In the genomic region with DNA sequence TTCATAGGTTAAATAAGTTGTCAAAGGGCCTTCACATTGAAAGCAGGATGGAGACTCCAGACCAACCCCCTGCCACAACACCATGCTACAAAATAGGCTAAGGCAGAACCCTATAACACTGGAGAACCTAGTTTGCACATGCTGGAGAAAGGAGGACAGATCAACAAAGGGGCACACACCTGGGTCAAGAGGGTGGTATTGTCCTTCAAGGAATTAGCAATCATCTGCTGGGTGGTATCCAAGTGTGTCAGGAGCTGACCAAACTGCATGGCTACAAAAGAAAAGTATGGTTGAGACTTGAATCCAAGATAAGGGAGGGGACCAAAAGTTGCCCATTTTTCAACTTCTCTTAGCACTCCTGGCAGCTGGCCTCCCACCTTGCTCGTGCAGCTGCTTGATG, we compare ENCODE assay signal across 22 cellular contexts. TPM values are rescaled to one million over a fixed set of nuclear protein-coding genes. Genes with fewer than 3 reads are reported as not detected.
DNase-seq lines count a peak whose midpoint lies in the region; ATAC-seq and TF ChIP-seq lines count a peak whose summit lies in the region.
"Had no signal": no experiment of that assay in that cellular context is flagged by ENCODE, and none has a peak within 500 bp of the region (broad histone marks: within the 10 kb centered on the region; RNA-seq: fewer than 3 reads in every experiment).

No MANE protein-coding gene starts in this region.

- H3K4me1 Mint-ChIP-seq in glutamatergic neuron (ENCODE audit: low read depth, unreplicated experiment) = peaks cover 30% of the 10 kb centered on the region
- peaks cover 4 to 9% of the 10 kb centered on the region in 2 donors for H3K4me1 Mint-ChIP-seq in effector memory CD8-positive, alpha-beta T cell (ENCODE audit: low read depth in 2 of 2)

- H3K4me1 ChIP-seq in cardiac muscle cell (ENCODE audit: low read depth) = no peaks in the 10 kb centered on the region
- H3K4me1 ChIP-seq in HCT116 (ENCODE audit: control insufficient read depth in 1 of 2, insufficient read depth in 2 of 2, low read length in 2 of 2) = no peaks in the 10 kb centered on the region
- H3K4me1 ChIP-seq: BE2C, Caco-2, HAP-1, SJSA1 had no signal

- TF ChIP-seq CTCF in cardiac muscle cell (IDR thresholded peaks at IDR 0.05; ENCODE audit: low read depth, low read length) (no peak), HCT116 (IDR thresholded peaks at IDR 0.05 in 2 of 3, conservative IDR thresholded peaks at IDR 0.05 in 1 of 3; ENCODE audit: borderline replicate concordance in 1 of 3, insufficient read depth in 1 of 3, low read depth in 2 of 3, low read length in 2 of 3) (no peak), glutamatergic neuron (IDR thresholded peaks at IDR 0.05; ENCODE audit: partially characterized antibody, unreplicated experiment) (no peak)

- no peaks in the 10 kb centered on the region for H3K9me2 ChIP-seq in HCT116 (ENCODE audit: insufficient read depth)

- no peak overlapping the region for H3K4me3 Mint-ChIP-seq in glutamatergic neuron (ENCODE audit: unreplicated experiment)
- no peak overlapping the region for H3K4me3 Mint-ChIP-seq in effector memory CD8-positive, alpha-beta T cell

- ATAC-seq in HCT116 = 0 out of 2 replicates have a peak, but pooled peaks have one; percentile 5
- ATAC-seq in effector memory CD8-positive, alpha-beta T cell (replicated peaks) = no peak
- ATAC-seq: GM12878, Right ventricle myocardium inferior had no signal

- peaks cover 8% of the 10 kb centered on the region for H3K36me3 Mint-ChIP-seq in glutamatergic neuron (ENCODE audit: unreplicated experiment)
- H3K36me3 Mint-ChIP-seq in effector memory CD8-positive, alpha-beta T cell (ENCODE audit: insufficient read depth) = peaks cover 59% of the 10 kb centered on the region

- RAD21 ChIA-PET in HCT116 (lab: Charles Lee; ENCODE audit: low non-redundant PET in 1 of 2, low total read pairs in 2 of 2, uncharacterized antibody in 2 of 2, unreplicated experiment in 2 of 2) = no interaction called here

- H2AFZ ChIP-seq in HCT116 (ENCODE audit: low read depth, low read length, poor library complexity, severe bottlenecking) = no peak overlapping the region
- H2AFZ ChIP-seq: GM23248 had no signal

- TF ChIP-seq RAD21 in HCT116 (IDR thresholded peaks at IDR 0.05; ENCODE audit: low read depth) = no peak

- peaks cover 6% of the 10 kb centered on the region for H3K27me3 Mint-ChIP-seq in glutamatergic neuron (ENCODE audit: unreplicated experiment)
- H3K27me3 Mint-ChIP-seq in effector memory CD8-positive, alpha-beta T cell = no peaks in the 10 kb centered on the region
- H3K27me3 Mint-ChIP-seq: CD4-positive, CD25-positive, alpha-beta regulatory T cell had no signal

- intact Hi-C loops in cardiac septum (cut with DNase I) = no loop called here
- intact Hi-C loops in HCT116 (cut with micrococcal nuclease) = no loop called here
- intact Hi-C loops in head of caudate nucleus (cut with DNase I) = no loop called here

- H3K9ac ChIP-seq in HCT116 (ENCODE audit: low read length) = no peak overlapping the region
- H3K9ac ChIP-seq: GM23248 had no signal

- peak overlapping the region; percentile 87 for H3K27ac Mint-ChIP-seq in glutamatergic neuron (ENCODE audit: unreplicated experiment)
- no peak overlapping the region for H3K27ac Mint-ChIP-seq in effector memory CD8-positive, alpha-beta T cell

- H3K36me3 ChIP-seq in cardiac muscle cell (peaks cover 68% of the 10 kb centered on the region), HCT116 (ENCODE audit: control insufficient read depth in 1 of 2, insufficient read depth in 2 of 2, low read length in 2 of 2) (peaks cover 42 to 44% of the 10 kb centered on the region in 2 experiments; a peak in 3 of 4 replicates)

- H3K27ac ChIP-seq in cardiac muscle cell = peak overlapping the region; percentile 13
- no peak overlapping the region for H3K27ac ChIP-seq in HCT116 (ENCODE audit: low read depth, low read length)
- H3K27ac ChIP-seq: GM23248, SJSA1 had no signal

- H3K9me3 Mint-ChIP-seq in glutamatergic neuron (ENCODE audit: unreplicated experiment) = peaks cover 13% of the 10 kb centered on the region
- H3K9me3 Mint-ChIP-seq in effector memory CD8-positive, alpha-beta T cell = no peaks in the 10 kb centered on the region
- H3K9me3 Mint-ChIP-seq: CD4-positive, CD25-positive, alpha-beta regulatory T cell had no signal

- H3K27me3 ChIP-seq in cardiac muscle cell (no peaks in the 10 kb centered on the region), HCT116 (ENCODE audit: insufficient read depth, low read length) (no peaks in the 10 kb centered on the region)
- H3K27me3 ChIP-seq: BE2C, SJSA1 had no signal

- BruUV-seq in HCT116 (replicated peaks; lab: Mats Ljungman, UMichigan) = no TSS peak

- no peak overlapping the region for H3K4me3 ChIP-seq in cardiac muscle cell
- no peak overlapping the region for H3K4me3 ChIP-seq in HCT116 (replicated peaks in 1 of 2; ENCODE audit: low read depth in 1 of 2, low read length in 2 of 2)
- H3K4me3 ChIP-seq: GM12878, GM23248, HAP-1, SJSA1 had no signal

- no peak overlapping the region for H3K4me2 ChIP-seq in HCT116 (ENCODE audit: low read length)

- no peak for DNase-seq in cardiac muscle cell (ENCODE audit: low read depth in 1 of 2, low spot score in 1 of 2)
- DNase-seq in cardiac septum (ENCODE audit: low spot score) = no peak
- DNase-seq in HCT116 (ENCODE audit: low read depth, low spot score) = no peak
- no peak for DNase-seq in glutamatergic neuron
- DNase-seq in MV-4-11 (lab: John Stamatoyannopoulos, UW) = no peak
- no peak for DNase-seq in effector memory CD8-positive, alpha-beta T cell
- DNase-seq in head of caudate nucleus = no peak
- DNase-seq: BE2C; Caco-2; CD4-positive, CD25-positive, alpha-beta regulatory T cell; DND-41; GM23248; IMR-90; NCI-H1105 treated with DMSO at 0.1 percent for 48 hours; NCI-H2081; NCI-H2171 treated with DMSO at 0.1 percent for 48 hours; NCI-H524 treated with DMSO at 0.1 percent for 48 hours; NCI-H82 had no signal

- no peaks in the 10 kb centered on the region for H4K20me1 ChIP-seq in HCT116 (ENCODE audit: insufficient read depth)

- no peak for TF ChIP-seq POLR2A in HCT116 (IDR thresholded peaks at IDR 0.05; ENCODE audit: borderline replicate concordance, extremely low read depth, insufficient read depth, insufficient read length)

- POLR2A ChIA-PET in HCT116 (lab: Charles Lee) = interaction anchor here (0.8 to 2.6 kb wide), 3 partner anchors 11 to 45 kb away, joined by 3 to 8 read pairs (median 3); a partner anchor contains a TSS

- H3K79me2 ChIP-seq in HCT116 (ENCODE audit: insufficient read depth, low read length) = no peaks in the 10 kb centered on the region

- no peaks in the 10 kb centered on the region for H3K9me3 ChIP-seq in cardiac muscle cell (ENCODE audit: low read depth)
- H3K9me3 ChIP-seq in HCT116 (ENCODE audit: control insufficient read depth in 1 of 2, insufficient read depth in 1 of 2, low read depth in 1 of 2, low read length in 2 of 2) = no peaks in the 10 kb centered on the region
- H3K9me3 ChIP-seq: BE2C, Caco-2, HAP-1, SJSA1 had no signal

- CTCF ChIA-PET in HCT116 (lab: Charles Lee) = no interaction called here

TF ChIP-seq in HCT116, 20 proteins besides CTCF, POLR2A, EP300 and RAD21 (continues in another document):
- no peak for TF ChIP-seq JUND (IDR thresholded peaks at IDR 0.05)
- no peak for TF ChIP-seq SP1 (IDR thresholded peaks at IDR 0.05; ENCODE audit: low read depth)
- no peak for TF ChIP-seq EGR1 (IDR thresholded peaks at IDR 0.05; ENCODE audit: low read depth)
- no peak for TF ChIP-seq FOSL1 (IDR thresholded peaks at IDR 0.05; ENCODE audit: low read depth)

RNA-seq across cellular contexts. Expression of a gene that starts 9.2 kb away (rescaled TPM):
- 13.8 and 14.1 TPM in 2 replicates for total RNA-seq in cardiac muscle cell
- polyA plus RNA-seq in cardiac muscle cell = 22.8 and 36.9 TPM in 2 replicates
- total RNA-seq in cardiac septum = 39.9 TPM
- total RNA-seq in HCT116 (2021; ENCODE audit: unreplicated experiment) = 70.1 TPM
- 31.0 and 33.2 TPM in 2 replicates for polyA plus RNA-seq in HCT116 (2012)
- total RNA-seq in glutamatergic neuron (ENCODE audit: unreplicated experiment) = 108 TPM

RNA-seq across cellular contexts. Expression of a gene that starts 11.5 kb away (rescaled TPM):
- total RNA-seq in cardiac muscle cell (30.2 and 44.2 TPM in 2 replicates), cardiac septum (24.0 TPM), HCT116 (2021; ENCODE audit: unreplicated experiment) (84.7 TPM), glutamatergic neuron (ENCODE audit: unreplicated experiment) (70.9 TPM)
- polyA plus RNA-seq in cardiac muscle cell = 33.8 and 51.3 TPM in 2 replicates
- 61.6 and 155 TPM in 2 replicates for polyA plus RNA-seq in HCT116 (2012)

RNA-seq across cellular contexts. Expression of a gene that starts 15.2 kb away (rescaled TPM):
- total RNA-seq in cardiac muscle cell (210 and 230 TPM in 2 replicates), cardiac septum (100 TPM), HCT116 (2021; ENCODE audit: unreplicated experiment) (95.9 TPM), glutamatergic neuron (ENCODE audit: unreplicated experiment) (484 TPM)
- polyA plus RNA-seq in cardiac muscle cell = 156 and 157 TPM in 2 replicates
- polyA plus RNA-seq in HCT116 (2012) = 89.2 and 125 TPM in 2 replicates

RNA-seq across cellular contexts. Expression of a gene that starts 18.0 kb away (rescaled TPM):
- total RNA-seq in cardiac muscle cell = 0.36 and 0.49 TPM in 2 replicates
- polyA plus RNA-seq in cardiac muscle cell = 0.05 and 0.11 TPM in 2 replicates
- total RNA-seq in cardiac septum = 0.22 TPM
- total RNA-seq in HCT116 (2021; ENCODE audit: unreplicated experiment) = 5.2 TPM
- 2.7 and 3.5 TPM in 2 replicates for polyA plus RNA-seq in HCT116 (2012)
- 314 TPM for total RNA-seq in glutamatergic neuron (ENCODE audit: unreplicated experiment)

RNA-seq across cellular contexts. Expression of a gene that starts 44.0 kb away (rescaled TPM):
- 76.7 and 333 TPM in 2 replicates for total RNA-seq in cardiac muscle cell
- 153 and 190 TPM in 2 replicates for polyA plus RNA-seq in cardiac muscle cell
- total RNA-seq in cardiac septum = 89.2 TPM
- 344 TPM for total RNA-seq in HCT116 (2021; ENCODE audit: unreplicated experiment)
- polyA plus RNA-seq in HCT116 (2012) = 228 and 235 TPM in 2 replicates
- total RNA-seq in glutamatergic neuron (ENCODE audit: unreplicated experiment) = 870 TPM
